In the genomic region with DNA sequence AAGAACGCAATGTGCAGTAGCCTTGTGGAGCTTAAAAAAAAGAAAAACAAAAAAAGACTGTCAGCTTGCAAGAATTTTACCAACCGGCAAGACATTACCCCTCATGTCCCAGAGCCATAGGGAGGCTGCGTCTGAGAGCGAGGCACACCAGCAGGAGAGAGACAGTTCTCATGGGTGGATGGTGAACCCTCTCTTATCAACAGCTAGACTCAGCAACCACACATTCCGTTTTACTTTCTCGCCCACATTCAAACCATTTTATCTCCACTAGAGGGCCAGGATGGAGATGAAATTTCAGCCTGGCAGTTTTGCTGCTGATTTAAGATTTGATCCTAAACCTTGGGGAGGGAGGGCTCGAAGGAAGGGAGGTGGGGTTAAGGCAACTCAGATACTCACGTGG, we compare ENCODE assay signal across 8 cellular contexts.
A peak's percentile ranks its signal among the peaks of the same experiment; 100 is the strongest.
DNase-seq lines count a peak whose midpoint lies in the region; ATAC-seq, FAIRE-seq and TF ChIP-seq lines count a peak whose summit lies in the region.

No MANE protein-coding gene starts in this region.

- no TSS peak for BruUV-seq in OCI-LY7 (replicated peaks; lab: Mats Ljungman, UMichigan)

- POLR2A ChIA-PET in A549 (lab: Yijun Ruan, JAX) = interaction anchor here (0.9 kb wide), 1 partner anchor 247 kb away, joined by 3 read pairs; a partner anchor contains a TSS
- POLR2A ChIA-PET in OCI-LY7 (lab: Charles Lee) = interaction anchor here (0.6 to 2.1 kb wide), 3 partner anchors 9 to 1808 kb away, joined by 3 to 8 read pairs (median 3); no protein-coding TSS in a partner anchor

- ATAC-seq in A549 (peak; percentile 64 to 71; a peak in 5 of 6 replicates), GM18867 (IDR thresholded peaks at IDR 0.05; ENCODE audit: unreplicated experiment) (no peak)

- H4K20me1 ChIP-seq in OCI-LY7 (ENCODE audit: insufficient read depth, low read length) = no peaks in the 10 kb centered on the region

- H3K27ac ChIP-seq in A549 (no peak overlapping the region), OCI-LY7 (ENCODE audit: low read depth, low read length, poor library complexity, severe bottlenecking) (no peak overlapping the region)

- H3K4me1 ChIP-seq in A549 (no peaks in the 10 kb centered on the region; the same call in 2 of the 3 replicates), OCI-LY7 (ENCODE audit: insufficient read depth, low read length, poor library complexity, severe bottlenecking) (no peaks in the 10 kb centered on the region)

- no peaks in the 10 kb centered on the region for H3K9me2 ChIP-seq in OCI-LY7 (ENCODE audit: insufficient read depth, low read length)

- H3K36me3 ChIP-seq in GM06990 (ENCODE audit: control insufficient read depth, insufficient read depth, low read length) = no peaks in the 10 kb centered on the region
- H3K36me3 ChIP-seq in OCI-LY7 (ENCODE audit: insufficient read depth, low read length) = no peaks in the 10 kb centered on the region

- no peaks in the 10 kb centered on the region for H3K79me2 ChIP-seq in OCI-LY7 (ENCODE audit: insufficient read depth, low read depth, low read length)

- H2AFZ ChIP-seq in OCI-LY7 (ENCODE audit: low read length) = no peak overlapping the region

- FAIRE-seq in A549 (lab: Jason Lieb, UNC) = no peak

- H3K27me3 ChIP-seq in GM06990 (replicated peaks; ENCODE audit: control insufficient read depth, insufficient read depth, low read length) = no peaks in the 10 kb centered on the region

- TF ChIP-seq CTCF in A549 (IDR thresholded peaks at IDR 0.05) (peak; percentile 39), GM06990 (IDR thresholded peaks at IDR 0.05; ENCODE audit: insufficient read depth, low read length, poor library complexity, severe bottlenecking) (peak; percentile 47), OCI-LY7 (conservative IDR thresholded peaks at IDR 0.05; ENCODE audit: low read length) (peak; percentile 56), astrocyte of the spinal cord (IDR thresholded peaks at IDR 0.05; ENCODE audit: low read depth, low read length) (peak; percentile 68)

- in situ Hi-C loops in astrocyte of the spinal cord (cut with HindIII; ENCODE audit: low sequenced_read_pairs) = no loop called here

- CTCF ChIA-PET in A549 (lab: Yijun Ruan, JAX) (interaction anchor here (0.6 to 4.3 kb wide), 14 partner anchors 9 to 292 kb away, joined by 3 to 33 read pairs (median 4); a partner anchor contains a TSS), OCI-LY7 (lab: Charles Lee; ENCODE audit: unreplicated experiment) (interaction anchor here (1.5 kb wide), 1 partner anchor 10 kb away, joined by 7 read pairs; no protein-coding TSS in a partner anchor)

- H3K4me3 ChIP-seq in A549 (no peak overlapping the region), GM06990 (replicated peaks; ENCODE audit: low read depth, low read length) (no peak overlapping the region), OCI-LY7 (ENCODE audit: low read depth, low read length, poor library complexity, severe bottlenecking) (no peak overlapping the region), astrocyte of the spinal cord (ENCODE audit: low read depth, low read length) (no peak overlapping the region)

- 35% methylated on average over 8 of the region's 8 CpGs for WGBS in A549 (ENCODE audit: missing lambda C conversion rate)

- no peak overlapping the region for H3K4me2 ChIP-seq in A549
- H3K4me2 ChIP-seq in OCI-LY7 (ENCODE audit: low read length) = no peak overlapping the region

- TF ChIP-seq POLR2A in A549 (IDR thresholded peaks at IDR 0.05; ENCODE audit: low read length) = no peak

- intact Hi-C loops in OCI-LY7 (cut with micrococcal nuclease; ENCODE audit: unreplicated experiment) = loop anchor here (1.0 to 10.0 kb wide), 4 partner anchors 107 to 1641 kb away; a partner anchor contains a TSS

- peak; percentile 54 for TF ChIP-seq RAD21 in A549 (conservative IDR thresholded peaks at IDR 0.05 in 1 of 2, IDR thresholded peaks at IDR 0.05 in 1 of 2)

- no peaks in the 10 kb centered on the region for H3K9me3 ChIP-seq in A549
- H3K9me3 ChIP-seq in OCI-LY7 (ENCODE audit: low read length) = no peaks in the 10 kb centered on the region

- TF ChIP-seq EP300 in A549 (IDR thresholded peaks at IDR 0.05) = no peak

- DNase-seq in A549 (ENCODE audit: low read depth in 1 of 2, low spot score in 1 of 2) = peak; percentile 40 to 48
- DNase-seq in GM06990 (ENCODE audit: extremely low read depth, insufficient read length) = no peak
- no peak for DNase-seq in OCI-LY7 (ENCODE audit: low spot score)
- DNase-seq in astrocyte of the spinal cord (ENCODE audit: low read depth, low spot score) = peak; percentile 76
- peak; percentile 63 for DNase-seq in islet precursor cell
- peak; percentile 88 for DNase-seq in superior temporal gyrus (ENCODE audit: extremely low spot score)
- DNase-seq in COLO668 (lab: John Stamatoyannopoulos, UW; ENCODE audit: unreplicated experiment) = no peak

TF ChIP-seq in A549, 52 proteins besides CTCF, POLR2A, EP300 and RAD21:
- TF ChIP-seq, protein P1, sequence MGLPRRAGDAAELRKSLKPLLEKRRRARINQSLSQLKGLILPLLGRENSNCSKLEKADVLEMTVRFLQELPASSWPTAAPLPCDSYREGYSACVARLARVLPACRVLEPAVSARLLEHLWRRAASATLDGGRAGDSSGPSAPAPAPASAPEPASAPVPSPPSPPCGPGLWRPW (IDR thresholded peaks at IDR 0.05) = no peak
- TF ChIP-seq HOXB5 (CRISPR knock-in tag; IDR thresholded peaks at IDR 0.05) (no peak), SMC3 (IDR thresholded peaks at IDR 0.05) (peak; percentile 59; the same call in 2 of the 3 replicates)

Comparison
In these comparisons a context has a peak if more than half of its experiments do, and no peak if none do; other contexts are left out.
1. DNase-seq: peak in A549 (2 of 2), astrocyte of the spinal cord (single experiment), islet precursor cell (single experiment) and superior temporal gyrus (single experiment); none in GM06990 (single experiment), OCI-LY7 (single experiment) and COLO668 (single experiment).
2. Peak in every context shown above with its lines, with median percentiles within 50 percentile points of each other: CTCF ChIP-seq.